ENCODE assay signal across 9 cellular contexts in the genomic region with DNA sequence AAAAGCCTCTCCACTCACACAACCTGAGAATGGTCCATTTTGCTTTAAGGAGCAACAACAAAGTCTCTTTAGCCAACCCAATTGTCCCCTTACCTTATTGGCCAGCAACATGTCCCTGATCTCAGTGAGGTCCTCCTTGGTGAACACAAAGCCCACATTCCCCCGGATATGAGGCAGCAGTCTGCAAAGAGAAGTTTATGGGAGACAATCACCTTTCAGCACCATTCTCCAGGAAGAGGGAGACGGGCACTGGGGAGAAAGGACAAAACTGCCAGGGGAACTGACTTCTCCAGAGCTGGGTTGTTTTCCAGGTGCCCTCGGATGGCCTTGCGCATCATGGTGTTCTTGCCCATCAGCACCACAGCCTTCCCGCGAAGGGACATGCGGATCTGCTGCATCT. TPM values are rescaled to one million over a fixed set of nuclear protein-coding genes. Genes with fewer than 3 reads are reported as not detected.
A peak's percentile ranks its signal among the peaks of the same experiment; 100 is the strongest.
DNase-seq lines count a peak whose midpoint lies in the region; ATAC-seq and TF ChIP-seq lines count a peak whose summit lies in the region.
"Had no signal": no experiment of that assay in that cellular context is flagged by ENCODE, and none has a peak within 500 bp of the region (broad histone marks: within the 10 kb centered on the region; RNA-seq: fewer than 3 reads in every experiment).

No MANE protein-coding gene starts in this region.

- H3K36me3 Mint-ChIP-seq in activated naive CD8-positive, alpha-beta T cell treated with anti-CD3 and anti-CD28 coated beads for 36 hours = peaks cover 64% of the 10 kb centered on the region
- H3K36me3 Mint-ChIP-seq in memory B cell = peaks cover 10% of the 10 kb centered on the region

- H3K9me3 ChIP-seq in HAP-1 = no peaks in the 10 kb centered on the region

- no peaks in the 10 kb centered on the region for H3K27me3 ChIP-seq in HAP-1 (ENCODE audit: low read depth)

- H3K27me3 Mint-ChIP-seq in activated naive CD8-positive, alpha-beta T cell treated with anti-CD3 and anti-CD28 coated beads for 36 hours = peaks cover 16% of the 10 kb centered on the region
- no peaks in the 10 kb centered on the region for H3K27me3 Mint-ChIP-seq in memory B cell

- peaks cover 1% of the 10 kb centered on the region for H3K9me3 Mint-ChIP-seq in activated naive CD8-positive, alpha-beta T cell treated with anti-CD3 and anti-CD28 coated beads for 36 hours
- H3K9me3 Mint-ChIP-seq in memory B cell = no peaks in the 10 kb centered on the region

- H3K4me3 ChIP-seq in HAP-1 = peak overlapping the region; percentile 99

- H3K27ac ChIP-seq in 22Rv1 = peak overlapping the region; percentile 99

- ATAC-seq in memory B cell (ENCODE audit: low read depth) (no peak), HG02610 (IDR thresholded peaks at IDR 0.05; ENCODE audit: unreplicated experiment) (no peak), HG03442 (IDR thresholded peaks at IDR 0.05; ENCODE audit: unreplicated experiment) (no peak)

- TF ChIP-seq CTCF in 22Rv1 (IDR thresholded peaks at IDR 0.05) = no peak

- DNase-seq in HAP-1 (ENCODE audit: low spot score in 2 of 2) = peak in 1 of 2 experiments; percentile 29
- no peak for DNase-seq in activated naive CD8-positive, alpha-beta T cell treated with anti-CD3 and anti-CD28 coated beads for 36 hours
- no peak for DNase-seq in memory B cell (ENCODE audit: low spot score in 2 of 2)
- no peak for DNase-seq in SW 1271 (lab: John Stamatoyannopoulos, UW)
- DNase-seq in NCI-H526 treated with DMSO at 0.1 percent for 48 hours (lab: John Stamatoyannopoulos, UW) = no peak
- DNase-seq: NCI-H1694 had no signal

- H3K36me3 ChIP-seq in HAP-1 (replicated peaks) = peaks cover 53% of the 10 kb centered on the region

- peaks cover 50% of the 10 kb centered on the region for H3K4me1 Mint-ChIP-seq in activated naive CD8-positive, alpha-beta T cell treated with anti-CD3 and anti-CD28 coated beads for 36 hours
- H3K4me1 Mint-ChIP-seq in memory B cell = peaks cover 18% of the 10 kb centered on the region

- in situ Hi-C loops in HAP-1 (cut with MboI; ENCODE audit: low sequenced_read_pairs) = no loop called here

- peak overlapping the region; percentile 99 for H3K27ac Mint-ChIP-seq in activated naive CD8-positive, alpha-beta T cell treated with anti-CD3 and anti-CD28 coated beads for 36 hours
- peak overlapping the region; percentile 83 for H3K27ac Mint-ChIP-seq in memory B cell

- peak overlapping the region; percentile 92 for H3K4me3 Mint-ChIP-seq in activated naive CD8-positive, alpha-beta T cell treated with anti-CD3 and anti-CD28 coated beads for 36 hours
- peak overlapping the region; percentile 75 for H3K4me3 Mint-ChIP-seq in memory B cell

- peaks cover 21% of the 10 kb centered on the region for H3K4me1 ChIP-seq in HAP-1

RNA-seq across cellular contexts. Expression of gene RPLP0, which starts 1.9 kb away (rescaled TPM):
- total RNA-seq in activated naive CD8-positive, alpha-beta T cell treated with anti-CD3 and anti-CD28 coated beads for 36 hours = 1,000 to 10,000 TPM; 3,852 to 4,173 TPM

RNA-seq across cellular contexts. Expression of gene GCN1, which starts 4.5 kb away (rescaled TPM):
- 100 to 1,000 TPM; 143 to 146 TPM for total RNA-seq in activated naive CD8-positive, alpha-beta T cell treated with anti-CD3 and anti-CD28 coated beads for 36 hours
